In the genomic region with DNA sequence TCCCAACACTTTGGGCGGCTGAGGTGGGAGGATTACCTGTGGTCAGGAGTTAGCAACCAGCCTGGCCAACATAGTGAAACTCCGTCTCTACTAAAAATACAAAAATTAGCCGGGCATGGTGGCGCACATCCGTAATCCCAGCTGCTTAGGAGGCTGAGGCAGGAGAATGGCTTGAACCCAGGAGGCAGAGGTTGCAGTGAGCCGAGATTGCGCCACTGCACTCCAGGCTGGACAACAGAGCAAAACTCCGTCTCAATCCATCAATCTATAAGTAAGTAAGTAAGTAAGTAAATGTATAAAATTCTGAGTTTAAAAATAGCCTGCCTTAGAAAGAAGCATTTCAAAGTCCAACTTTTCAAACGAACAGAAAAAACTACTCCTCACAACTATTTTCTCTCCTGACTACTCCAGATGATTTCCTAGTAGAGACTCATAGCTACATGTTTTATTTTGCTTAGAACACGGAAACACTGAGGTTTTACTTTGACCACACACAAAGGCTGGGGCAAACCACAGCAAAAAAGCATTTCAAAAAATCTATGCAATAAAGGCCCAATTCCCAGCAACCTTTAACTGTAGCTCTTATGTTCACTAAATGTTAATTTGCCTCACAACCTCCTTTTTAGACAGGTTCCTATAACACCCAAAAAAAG, we compare ENCODE assay signal across 8 cellular contexts. TPM values are rescaled to one million over a fixed set of nuclear protein-coding genes. Genes with fewer than 3 reads are reported as not detected.
A peak's percentile ranks its signal among the peaks of the same experiment; 100 is the strongest.
DNase-seq lines count a peak whose midpoint lies in the region; ATAC-seq and TF ChIP-seq lines count a peak whose summit lies in the region.

No MANE protein-coding gene starts in this region.

- no peak for ATAC-seq in GM19395 (IDR thresholded peaks at IDR 0.05; ENCODE audit: unreplicated experiment)

- H3K4me1 ChIP-seq in prostate gland (replicated peaks) = no peaks in the 10 kb centered on the region

- no peak overlapping the region for H3K27ac ChIP-seq in prostate gland

- no peaks in the 10 kb centered on the region for H3K27me3 ChIP-seq in prostate gland (replicated peaks; ENCODE audit: insufficient read depth)

- intact Hi-C loops in prostate gland (cut with DNase I) = no loop called here

- TF ChIP-seq POLR2A in prostate gland (IDR thresholded peaks at IDR 0.05) = no peak

- peak; percentile 22 for DNase-seq in stimulated activated CD4-positive, alpha-beta T cell treated with anti-CD3 and anti-CD28 coated beads, Interleukin-4, amount 100 ng/mL, for 24 hours
- no peak for DNase-seq in stimulated activated CD4-positive, alpha-beta T cell treated with anti-CD3 and anti-CD28 coated beads, Interleukin-4, amount 100 ng/mL, for 1 hour
- DNase-seq in T-helper 22 cell (ENCODE audit: low read depth) (peak; percentile 12), fibroblast of the aortic adventitia (ENCODE audit: low read depth) (peak; percentile 67), COLO668 (lab: John Stamatoyannopoulos, UW; ENCODE audit: unreplicated experiment) (no peak), DMS79 treated with DMSO at 0.1 percent for 48 hours (lab: John Stamatoyannopoulos, UW) (no peak), prostate gland (ENCODE audit: low spot score) (no peak)

- peaks cover 0 to 5% of the 10 kb centered on the region in 2 donors for H3K36me3 ChIP-seq in prostate gland

- peak overlapping the region; percentile 6 for H3K4me3 ChIP-seq in fibroblast of the aortic adventitia (ENCODE audit: low read depth, low read length)
- H3K4me3 ChIP-seq in prostate gland = no peak overlapping the region

- no peaks in the 10 kb centered on the region for H3K9me3 ChIP-seq in prostate gland

- 82% methylated on average over 10 of the region's 10 CpGs for WGBS in prostate gland

- TF ChIP-seq CTCF in fibroblast of the aortic adventitia (IDR thresholded peaks at IDR 0.05; ENCODE audit: insufficient read depth, low read length) (no peak), prostate gland (IDR thresholded peaks at IDR 0.05) (no peak)

RNA-seq across cellular contexts. Expression of gene SPTY2D1, which starts 16.3 kb away (rescaled TPM):
- 15.2 and 23.7 TPM in 2 replicates for total RNA-seq in fibroblast of the aortic adventitia (ENCODE audit: low replicate concordance)
- total RNA-seq in prostate gland = 10 to 100 TPM; 18.0 to 19.3 TPM

RNA-seq across cellular contexts. Expression of gene MISFA, which starts 18.2 kb away (rescaled TPM):
- total RNA-seq in fibroblast of the aortic adventitia (ENCODE audit: low replicate concordance) (0.45 and 2.8 TPM in 2 replicates), prostate gland (1 to 10 TPM in 1 of 2 donors, under 1 TPM in 1; 0.82 to 7.3 TPM)

RNA-seq across cellular contexts. Expression of gene UEVLD, which starts 29.3 kb away (rescaled TPM):
- total RNA-seq in fibroblast of the aortic adventitia (ENCODE audit: low replicate concordance) (6.1 and 35.2 TPM in 2 replicates), prostate gland (10 to 100 TPM; 28.1 to 37.1 TPM)

Comparison
In these comparisons a context has a peak if more than half of its experiments do, and no peak if none do; other contexts are left out.
1. DNase-seq: peak in stimulated activated CD4-positive, alpha-beta T cell treated with anti-CD3 and anti-CD28 coated beads, Interleukin-4, amount 100 ng/mL, for 24 hours (single experiment), T-helper 22 cell (single experiment) and fibroblast of the aortic adventitia (single experiment); none in stimulated activated CD4-positive, alpha-beta T cell treated with anti-CD3 and anti-CD28 coated beads, Interleukin-4, amount 100 ng/mL, for 1 hour (single experiment), COLO668 (single experiment), DMS79 treated with DMSO at 0.1 percent for 48 hours (single experiment) and prostate gland (single experiment).